Comparison of ENCODE assay signal across 17 cellular contexts in the genomic region with DNA sequence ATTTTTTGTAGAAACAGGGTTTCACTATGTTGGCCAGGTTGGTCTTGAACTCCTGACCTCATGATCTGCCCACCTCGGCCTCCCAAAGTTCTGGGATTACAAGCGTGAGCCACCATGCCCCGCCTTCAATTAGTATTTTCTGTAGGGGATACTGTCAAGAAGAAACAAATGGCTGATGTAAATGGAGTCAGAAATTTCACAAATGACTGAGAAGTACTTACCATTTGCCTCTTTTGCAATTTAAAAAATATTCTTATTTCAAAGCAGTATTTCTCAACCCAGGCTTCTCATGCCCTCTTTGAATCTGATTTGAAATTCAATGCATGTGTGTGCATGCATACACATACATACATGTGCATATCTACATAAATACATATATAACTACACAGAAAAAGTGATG. TPM values are rescaled to one million over a fixed set of nuclear protein-coding genes. Genes with fewer than 3 reads are reported as not detected.
DNase-seq lines count a peak whose midpoint lies in the region; ATAC-seq and TF ChIP-seq lines count a peak whose summit lies in the region.
"Had no signal": no experiment of that assay in that cellular context is flagged by ENCODE, and none has a peak within 500 bp of the region (broad histone marks: within the 10 kb centered on the region; RNA-seq: fewer than 3 reads in every experiment).

No MANE protein-coding gene starts in this region.

- peak overlapping the region; percentile 23 for H3K27ac Mint-ChIP-seq in MCF 10A (ENCODE audit: low read depth, unreplicated experiment)
- H3K27ac Mint-ChIP-seq in activated naive CD8-positive, alpha-beta T cell treated with anti-CD3 and anti-CD28 coated beads, Interleukin-2, amount 50 U/mL, for 24 hours, result peak overlapping the region; percentile 51

- H3K36me3 Mint-ChIP-seq in MCF 10A (ENCODE audit: insufficient read depth, unreplicated experiment), result peaks cover 26% of the 10 kb centered on the region
- peaks cover 36% of the 10 kb centered on the region for H3K36me3 Mint-ChIP-seq in activated naive CD8-positive, alpha-beta T cell treated with anti-CD3 and anti-CD28 coated beads, Interleukin-2, amount 50 U/mL, for 24 hours (ENCODE audit: low read depth)

- no peak overlapping the region for H2AFZ ChIP-seq in Karpas-422 (ENCODE audit: low read length)

- H3K4me3 Mint-ChIP-seq in MCF 10A (ENCODE audit: unreplicated experiment), result no peak overlapping the region
- peak overlapping the region; percentile 8 for H3K4me3 Mint-ChIP-seq in activated naive CD8-positive, alpha-beta T cell treated with anti-CD3 and anti-CD28 coated beads, Interleukin-2, amount 50 U/mL, for 24 hours

- peaks cover 46% of the 10 kb centered on the region for H4K20me1 ChIP-seq in Karpas-422 (ENCODE audit: insufficient read depth, low read depth, low read length)

- H3K4me2 ChIP-seq in Karpas-422 (ENCODE audit: low read depth, low read length, poor library complexity, severe bottlenecking), result no peak overlapping the region

- H3K79me2 ChIP-seq in Karpas-422 (ENCODE audit: low read length), result peaks cover 92% of the 10 kb centered on the region

- H3K27ac ChIP-seq in breast epithelium (no peak overlapping the region), Karpas-422 (ENCODE audit: low read length) (peak overlapping the region; percentile 28; the same call in 1 of the 2 replicates), subcutaneous abdominal adipose tissue (ENCODE audit: low read depth, low read length) (peak overlapping the region; percentile 62)
- H3K27ac ChIP-seq: adrenal gland, VCaP had no signal

- H3K9me3 Mint-ChIP-seq in MCF 10A (ENCODE audit: unreplicated experiment), result no peaks in the 10 kb centered on the region
- no peaks in the 10 kb centered on the region for H3K9me3 Mint-ChIP-seq in activated naive CD8-positive, alpha-beta T cell treated with anti-CD3 and anti-CD28 coated beads, Interleukin-2, amount 50 U/mL, for 24 hours

- no peak for ATAC-seq in activated naive CD8-positive, alpha-beta T cell treated with anti-CD3 and anti-CD28 coated beads, Interleukin-2, amount 50 U/mL, for 24 hours
- ATAC-seq in GM18909 (IDR thresholded peaks at IDR 0.05; ENCODE audit: poor library complexity, unreplicated experiment), result no peak
- ATAC-seq: sciatic nerve had no signal

- H3K9me2 ChIP-seq in Karpas-422 (replicated peaks; ENCODE audit: insufficient read depth, low read length), result no peaks in the 10 kb centered on the region

- POLR2A ChIA-PET in MCF 10A (lab: Yijun Ruan, JAX), result interaction anchor here (1.6 kb wide), 1 partner anchor 108 kb away, joined by 7 read pairs; the partner anchor contains the start of gene NFKBIA

- peaks cover 24% of the 10 kb centered on the region for H3K4me1 Mint-ChIP-seq in MCF 10A (ENCODE audit: insufficient read depth, unreplicated experiment)
- H3K4me1 Mint-ChIP-seq in activated naive CD8-positive, alpha-beta T cell treated with anti-CD3 and anti-CD28 coated beads, Interleukin-2, amount 50 U/mL, for 24 hours, result peaks cover 79% of the 10 kb centered on the region

- CTCF ChIA-PET in MCF 10A (lab: Yijun Ruan, JAX), result interaction anchor here (0.6 kb wide), 2 partner anchors 110 to 220 kb away, joined by 4 to 5 read pairs; no protein-coding TSS in a partner anchor

- BruUV-seq in MCF 10A (replicated peaks; lab: Mats Ljungman, UMichigan), result no TSS peak

- no peaks in the 10 kb centered on the region for H3K27me3 ChIP-seq in breast epithelium
- H3K27me3 ChIP-seq in Karpas-422 (ENCODE audit: low read length), result no peaks in the 10 kb centered on the region
- no peaks in the 10 kb centered on the region for H3K27me3 ChIP-seq in subcutaneous abdominal adipose tissue (ENCODE audit: control insufficient read depth in 5 of 5, insufficient read depth in 4 of 5, low read length in 5 of 5)
- H3K27me3 ChIP-seq: adrenal gland had no signal

- TF ChIP-seq POLR2A in breast epithelium (IDR thresholded peaks at IDR 0.05), result no peak

- DNase-seq in MCF 10A (ENCODE audit: unreplicated experiment), result peak; percentile 11
- no peak for DNase-seq in breast epithelium (ENCODE audit: low spot score in 2 of 2)
- no peak for DNase-seq in Karpas-422
- no peak for DNase-seq in activated naive CD8-positive, alpha-beta T cell treated with anti-CD3 and anti-CD28 coated beads, Interleukin-2, amount 50 U/mL, for 24 hours
- no peak for DNase-seq in COLO829 (ENCODE audit: low spot score)
- no peak for DNase-seq in hepatic stellate cell (ENCODE audit: low spot score)
- DNase-seq: adrenal gland; AML-193; DMS153; effector memory CD4-positive, alpha-beta T cell; midbrain; occipital lobe; SW 1271 had no signal

- no peak overlapping the region for H3K4me3 ChIP-seq in breast epithelium
- no peak overlapping the region for H3K4me3 ChIP-seq in Karpas-422 (ENCODE audit: low read length)
- H3K4me3 ChIP-seq in subcutaneous abdominal adipose tissue (ENCODE audit: low read depth in 1 of 5, low read length in 5 of 5), result no peak overlapping the region
- H3K4me3 ChIP-seq: adrenal gland had no signal

- TF ChIP-seq CTCF in MCF 10A (IDR thresholded peaks at IDR 0.05; ENCODE audit: unreplicated experiment) (no peak), breast epithelium (IDR thresholded peaks at IDR 0.05) (no peak)

- H3K4me1 ChIP-seq in breast epithelium, result peaks cover 3 to 31% of the 10 kb centered on the region in 2 donors
- peaks cover 68% of the 10 kb centered on the region for H3K4me1 ChIP-seq in Karpas-422 (ENCODE audit: low read length)
- H3K4me1 ChIP-seq in subcutaneous abdominal adipose tissue (ENCODE audit: control insufficient read depth in 5 of 5, insufficient read depth in 5 of 5, low read length in 5 of 5), result peaks cover 0 to 70% (median 59%) of the 10 kb centered on the region in 5 donors

- H3K27me3 Mint-ChIP-seq in MCF 10A (ENCODE audit: insufficient read depth, unreplicated experiment), result no peaks in the 10 kb centered on the region
- peaks cover 1% of the 10 kb centered on the region for H3K27me3 Mint-ChIP-seq in activated naive CD8-positive, alpha-beta T cell treated with anti-CD3 and anti-CD28 coated beads, Interleukin-2, amount 50 U/mL, for 24 hours

- intact Hi-C loops in MCF 10A (cut with micrococcal nuclease), result loop anchor here (10.0 kb wide), 1 partner anchor 142 kb away; no protein-coding TSS in a partner anchor
- intact Hi-C loops in breast epithelium (cut with DNase I; ENCODE audit: low total_unique reads), result no loop called here

- no peaks in the 10 kb centered on the region for H3K9me3 ChIP-seq in breast epithelium
- H3K9me3 ChIP-seq in Karpas-422 (ENCODE audit: low read length), result no peaks in the 10 kb centered on the region
- H3K9me3 ChIP-seq in subcutaneous abdominal adipose tissue (ENCODE audit: control insufficient read depth in 5 of 5, low read length in 5 of 5), result no peaks in the 10 kb centered on the region
- H3K9me3 ChIP-seq: adrenal gland had no signal

- H3K36me3 ChIP-seq in breast epithelium (no peaks in the 10 kb centered on the region), Karpas-422 (ENCODE audit: insufficient read depth, low read length) (peaks cover 27% of the 10 kb centered on the region), subcutaneous abdominal adipose tissue (ENCODE audit: control insufficient read depth in 5 of 5, insufficient read depth in 5 of 5, low read length in 5 of 5) (no peaks in the 10 kb centered on the region)
- H3K36me3 ChIP-seq: adrenal gland had no signal

- H3K9ac ChIP-seq in Karpas-422 (ENCODE audit: low read length), result no peak overlapping the region
- no peak overlapping the region for H3K9ac ChIP-seq in subcutaneous abdominal adipose tissue (ENCODE audit: low read length in 5 of 5)

RNA-seq across cellular contexts. Expression of gene PSMA6, which starts 4.3 kb away (rescaled TPM):
- total RNA-seq in MCF 10A (2022), result 260 and 322 TPM in 2 replicates
- 100 to 1,000 TPM; 150 to 170 (median 156) TPM for total RNA-seq in breast epithelium
- total RNA-seq in Karpas-422 (2014; rRNA removed; shearing (Covaris generic); ENCODE audit: low replicate concordance), result 327 and 344 TPM in 2 replicates

Comparison
In these comparisons a context has a peak if more than half of its experiments do, and no peak if none do; other contexts are left out.
1. H3K27ac ChIP-seq: peak in Karpas-422 (single experiment) and subcutaneous abdominal adipose tissue (single experiment); none in breast epithelium (0 of 2).